26 cellular contexts compared by ENCODE assay signal in genomic region chr12:70936414-70936813, GRCh38. TPM values are rescaled to one million over a fixed set of nuclear protein-coding genes. Genes with fewer than 3 reads are reported as not detected.
"Had no signal": no experiment of that assay in that cellular context is flagged by ENCODE, and none has a peak within 500 bp of the region (broad histone marks: within the 10 kb centered on the region; RNA-seq: fewer than 3 reads in every experiment).

No MANE protein-coding gene starts in this region.

- H3K9me3 ChIP-seq: left lung, lower lobe of right lung, pancreas, psoas muscle, right atrium auricular region, right lobe of liver, tibial nerve, vagina had no signal

- H3K4me2 ChIP-seq: hepatocyte, smooth muscle cell had no signal

- H3K36me3 ChIP-seq: left lung, lower lobe of right lung, pancreas, right atrium auricular region, right lobe of liver, tibial nerve, vagina had no signal

- FAIRE-seq: keratinocyte, pancreas had no signal

- ATAC-seq: left cardiac atrium; left lung; lower lobe of right lung; naive thymus-derived CD8-positive, alpha-beta T cell; pancreas; psoas muscle; right lobe of liver; stimulated activated memory B cell treated with anti-CD40 and anti-IgM and Interleukin-4, amounts not matched to agents 10 μg/mL and 1 μg/mL and 100 μg/mL, for 72 hours; stimulated activated naive CD8-positive, alpha-beta T cell treated with anti-CD3 and anti-CD28 coated beads, Interleukin-15, amount 100 ng/mL, for 72 hours had no signal

- H3K4me3 ChIP-seq: hepatocyte, left lung, lower lobe of right lung, pancreas, psoas muscle, right atrium auricular region, right lobe of liver, smooth muscle cell, tibial nerve, vagina had no signal

- H2AFZ ChIP-seq: hepatocyte had no signal

- H3K4me1 ChIP-seq: left lung, lower lobe of right lung, pancreas, psoas muscle, right atrium auricular region, right lobe of liver, tibial nerve, vagina had no signal

- H3K79me2 ChIP-seq: hepatocyte had no signal

- H3K27ac ChIP-seq: hepatocyte, left lung, lower lobe of right lung, pancreas, psoas muscle, right atrium auricular region, right lobe of liver, tibial nerve, vagina had no signal

- H3K27me3 ChIP-seq: hepatocyte, left lung, right atrium auricular region, right lobe of liver, tibial nerve, vagina had no signal

- DNase-seq: kidney glomerular epithelial cell; left cardiac atrium; left lung; lower lobe of right lung; mammary epithelial cell; mesenchymal stem cell; naive thymus-derived CD8-positive, alpha-beta T cell; pancreas; posterior cingulate gyrus; psoas muscle; right lobe of liver; stimulated activated CD4-positive, alpha-beta T cell treated with anti-CD3 and anti-CD28 coated beads, Interleukin-1b, Interleukin-23, amount 100 ng/mL, for 48 hours; stimulated activated CD4-positive, alpha-beta T cell treated with anti-CD3 and anti-CD28 coated beads, Interleukin-2, amount 100 ng/mL, for 48 hours; stimulated activated CD4-positive, alpha-beta T cell treated with anti-CD3 and anti-CD28 coated beads, Interleukin-4, amount 100 ng/mL, for 4 hours; stimulated activated CD8-positive, alpha-beta memory T cell treated with anti-CD3 and anti-CD28 coated beads, Interleukin-4, amount 100 ng/mL, for 48 hours; stimulated activated naive CD4-positive, alpha-beta T cell treated with Interleukin-2 at 50 U/mL for 16 hours; stimulated activated naive CD8-positive, alpha-beta T cell treated with anti-CD3 and anti-CD28 coated beads, Interleukin-15, amount 100 ng/mL, for 72 hours; substantia nigra had no signal

RNA-seq across cellular contexts. Expression of gene PTPRR, which starts 15.9 kb away (rescaled TPM):
- total RNA-seq: mammary epithelial cell; naive thymus-derived CD8-positive, alpha-beta T cell; osteoblast; tibial nerve had no signal
- polyA plus RNA-seq: naive thymus-derived CD8-positive, alpha-beta T cell had no signal
